8 cellular contexts compared by ENCODE assay signal in genomic region chr6:149317656-149318571, GRCh38. TPM values are rescaled to one million over a fixed set of nuclear protein-coding genes. Genes with fewer than 3 reads are reported as not detected.
DNase-seq lines count a peak whose midpoint lies in the region; ATAC-seq and TF ChIP-seq lines count a peak whose summit lies in the region.

A gene with protein sequence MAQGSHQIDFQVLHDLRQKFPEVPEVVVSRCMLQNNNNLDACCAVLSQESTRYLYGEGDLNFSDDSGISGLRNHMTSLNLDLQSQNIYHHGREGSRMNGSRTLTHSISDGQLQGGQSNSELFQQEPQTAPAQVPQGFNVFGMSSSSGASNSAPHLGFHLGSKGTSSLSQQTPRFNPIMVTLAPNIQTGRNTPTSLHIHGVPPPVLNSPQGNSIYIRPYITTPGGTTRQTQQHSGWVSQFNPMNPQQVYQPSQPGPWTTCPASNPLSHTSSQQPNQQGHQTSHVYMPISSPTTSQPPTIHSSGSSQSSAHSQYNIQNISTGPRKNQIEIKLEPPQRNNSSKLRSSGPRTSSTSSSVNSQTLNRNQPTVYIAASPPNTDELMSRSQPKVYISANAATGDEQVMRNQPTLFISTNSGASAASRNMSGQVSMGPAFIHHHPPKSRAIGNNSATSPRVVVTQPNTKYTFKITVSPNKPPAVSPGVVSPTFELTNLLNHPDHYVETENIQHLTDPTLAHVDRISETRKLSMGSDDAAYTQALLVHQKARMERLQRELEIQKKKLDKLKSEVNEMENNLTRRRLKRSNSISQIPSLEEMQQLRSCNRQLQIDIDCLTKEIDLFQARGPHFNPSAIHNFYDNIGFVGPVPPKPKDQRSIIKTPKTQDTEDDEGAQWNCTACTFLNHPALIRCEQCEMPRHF (plus strand): TSS chr6:149317712. CDS start chr6:149369998, 52,286 bp downstream.

- H3K27me3 Mint-ChIP-seq in neural progenitor cell (ENCODE audit: insufficient read depth, low read depth), result no peaks in the 10 kb centered on the region
- H3K27me3 Mint-ChIP-seq in stimulated activated naive CD8-positive, alpha-beta T cell treated with anti-CD3 and anti-CD28 coated beads, Interleukin-15, amount 100 ng/mL, for 72 hours, result no peaks in the 10 kb centered on the region

- peaks cover 50% of the 10 kb centered on the region for H4K20me1 ChIP-seq in neural progenitor cell (ENCODE audit: low read depth)

- H3K9me3 Mint-ChIP-seq in neural progenitor cell, result no peaks in the 10 kb centered on the region
- H3K9me3 Mint-ChIP-seq in stimulated activated naive CD8-positive, alpha-beta T cell treated with anti-CD3 and anti-CD28 coated beads, Interleukin-15, amount 100 ng/mL, for 72 hours, result peaks cover 0 to 8% of the 10 kb centered on the region in 2 donors

- TF ChIP-seq CTCF in fibroblast of mammary gland (conservative IDR thresholded peaks at IDR 0.05; ENCODE audit: control insufficient read depth, insufficient read depth, low read depth, low read length) (no peak), neural progenitor cell (IDR thresholded peaks at IDR 0.05) (no peak)

- H3K9ac ChIP-seq in neural progenitor cell, result peak within 1 kb of the TSS; percentile 95

- peaks cover 37% of the 10 kb centered on the region for H3K4me1 Mint-ChIP-seq in neural progenitor cell
- peaks cover 38% of the 10 kb centered on the region for H3K4me1 Mint-ChIP-seq in stimulated activated naive CD8-positive, alpha-beta T cell treated with anti-CD3 and anti-CD28 coated beads, Interleukin-15, amount 100 ng/mL, for 72 hours

- no peaks in the 10 kb centered on the region for H3K9me3 ChIP-seq in neural progenitor cell (ENCODE audit: low read depth)

- H3K4me1 ChIP-seq in neural progenitor cell, result peaks cover 41% of the 10 kb centered on the region

- peaks cover 67% of the 10 kb centered on the region for H3K79me2 ChIP-seq in neural progenitor cell (ENCODE audit: low read depth)

- peak within 1 kb of the TSS; percentile 92 for H3K4me3 Mint-ChIP-seq in neural progenitor cell
- peak within 1 kb of the TSS; percentile 80 to 85 for H3K4me3 Mint-ChIP-seq in stimulated activated naive CD8-positive, alpha-beta T cell treated with anti-CD3 and anti-CD28 coated beads, Interleukin-15, amount 100 ng/mL, for 72 hours

- H3K27ac ChIP-seq in neural progenitor cell, result peak within 1 kb of the TSS; percentile 99

- peak within 1 kb of the TSS; percentile 98 for H2AFZ ChIP-seq in neural progenitor cell (replicated peaks)

- H3K27me3 ChIP-seq in neural progenitor cell, result no peaks in the 10 kb centered on the region

- H3K27ac Mint-ChIP-seq in neural progenitor cell, result peak within 1 kb of the TSS; percentile 95
- H3K27ac Mint-ChIP-seq in stimulated activated naive CD8-positive, alpha-beta T cell treated with anti-CD3 and anti-CD28 coated beads, Interleukin-15, amount 100 ng/mL, for 72 hours, result peak within 1 kb of the TSS; percentile 96 to 97

- H3K36me3 Mint-ChIP-seq in neural progenitor cell, result no peaks in the 10 kb centered on the region

- peak; percentile 77 for DNase-seq in OCI-M1 (lab: John Stamatoyannopoulos, UW)
- peak; percentile 86 for DNase-seq in activated T-cell treated with anti-CD3 and anti-CD28 coated beads, Interleukin-2, amount 50 U/mL, for 48 hours
- DNase-seq in fibroblast of mammary gland (ENCODE audit: low read depth), result no peak
- DNase-seq in neural progenitor cell (ENCODE audit: low spot score), result no peak
- peak; percentile 86 to 93 for DNase-seq in stimulated activated naive CD8-positive, alpha-beta T cell treated with anti-CD3 and anti-CD28 coated beads, Interleukin-15, amount 100 ng/mL, for 72 hours
- no peak for DNase-seq in dedifferentiated amniotic fluid mesenchymal stem cell (ENCODE audit: extremely low spot score)

- peaks cover 18% of the 10 kb centered on the region for H3F3A ChIP-seq in neural progenitor cell (ENCODE audit: low read depth)

- H3K36me3 ChIP-seq in neural progenitor cell, result no peaks in the 10 kb centered on the region

- H3K4me3 ChIP-seq in fibroblast of mammary gland (ENCODE audit: control insufficient read depth, low read depth, low read length) (peak within 1 kb of the TSS; percentile 79), neural progenitor cell (peak within 1 kb of the TSS; percentile 99)

- ATAC-seq in GM18868 (IDR thresholded peaks at IDR 0.05; ENCODE audit: unreplicated experiment) (peak; percentile 15), HG02970 (IDR thresholded peaks at IDR 0.05; ENCODE audit: low FRiP score, unreplicated experiment) (peak; percentile 32)
- ATAC-seq in stimulated activated naive CD8-positive, alpha-beta T cell treated with anti-CD3 and anti-CD28 coated beads, Interleukin-15, amount 100 ng/mL, for 72 hours, result peak; percentile 70

- H3K4me2 ChIP-seq in neural progenitor cell, result peak within 1 kb of the TSS; percentile 90

RNA-seq across cellular contexts. Expression of the gene that starts here (rescaled TPM):
- total RNA-seq in neural progenitor cell (ENCODE audit: low replicate concordance), result 49.2 and 70.9 TPM in 2 replicates

Comparison
In these comparisons a context has a peak if more than half of its experiments do, and no peak if none do; other contexts are left out.
1. ATAC-seq: peak in every context shown above with its lines; median percentile 70 in stimulated activated naive CD8-positive, alpha-beta T cell treated with anti-CD3 and anti-CD28 coated beads, Interleukin-15, amount 100 ng/mL, for 72 hours; 32 in HG02970; 15 in GM18868.
2. DNase-seq: peak in OCI-M1 (single experiment), activated T-cell treated with anti-CD3 and anti-CD28 coated beads, Interleukin-2, amount 50 U/mL, for 48 hours (2 of 2) and stimulated activated naive CD8-positive, alpha-beta T cell treated with anti-CD3 and anti-CD28 coated beads, Interleukin-15, amount 100 ng/mL, for 72 hours (2 of 2); none in fibroblast of mammary gland (single experiment), neural progenitor cell (single experiment) and dedifferentiated amniotic fluid mesenchymal stem cell (single experiment).